Comparison of ENCODE assay signal across 8 cellular contexts in the genomic region with DNA sequence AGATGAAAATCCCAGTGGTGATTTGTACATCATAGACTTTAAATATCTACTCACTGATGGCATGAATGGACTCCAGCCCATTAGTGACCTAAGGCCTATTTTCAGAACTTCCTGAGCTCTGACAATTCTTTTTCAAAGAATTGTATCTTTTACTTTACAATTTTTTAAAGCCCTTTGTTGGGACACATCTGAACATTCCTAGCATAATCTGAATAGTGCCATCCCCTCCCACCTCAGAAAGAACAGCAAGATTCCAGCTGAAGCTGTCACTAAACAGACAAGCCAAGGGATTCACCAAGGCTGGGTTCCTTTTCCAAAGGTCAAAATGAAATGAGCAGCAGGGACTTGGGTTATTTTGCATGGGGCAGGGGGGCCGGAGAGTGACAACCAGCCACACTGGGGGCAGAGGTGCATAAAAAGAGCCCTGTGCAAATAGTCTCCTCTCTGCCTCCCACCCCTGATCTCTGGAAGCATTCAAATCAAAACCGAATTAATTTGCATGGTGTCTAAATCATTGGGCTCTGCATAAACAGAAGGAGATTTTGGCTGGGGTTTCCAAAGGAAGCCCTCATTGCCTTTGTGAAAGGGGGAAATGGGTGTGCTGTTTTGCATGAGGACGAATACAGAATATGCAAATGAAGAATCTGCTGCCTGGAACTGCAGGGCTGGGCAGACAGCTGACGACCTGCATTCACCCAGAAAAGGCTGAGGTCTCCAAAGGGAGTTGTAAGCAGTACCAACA. TPM values are rescaled to one million over a fixed set of nuclear protein-coding genes. Genes with fewer than 3 reads are reported as not detected.
DNase-seq lines count a peak whose midpoint lies in the region; ATAC-seq and TF ChIP-seq lines count a peak whose summit lies in the region.

No MANE protein-coding gene starts in this region.

- H3K4me1 ChIP-seq in foreskin keratinocyte (no peaks in the 10 kb centered on the region), adrenal gland (replicated peaks in 1 of 2) (no peaks in the 10 kb centered on the region)

- H3K27me3 ChIP-seq in foreskin keratinocyte (no peaks in the 10 kb centered on the region), adrenal gland (no peaks in the 10 kb centered on the region)

- TF ChIP-seq CTCF in GM10266 (IDR thresholded peaks at IDR 0.05; ENCODE audit: control insufficient read depth, insufficient read depth, low read depth, missing control alignments) (no peak), GM20000 (IDR thresholded peaks at IDR 0.05; ENCODE audit: extremely low read depth, missing control alignments) (no peak), foreskin keratinocyte (conservative IDR thresholded peaks at IDR 0.05) (no peak), adrenal gland (IDR thresholded peaks at IDR 0.05) (no peak)

- no peaks in the 10 kb centered on the region for H3K9me3 Mint-ChIP-seq in naive thymus-derived CD8-positive, alpha-beta T cell

- H3K36me3 ChIP-seq in adrenal gland (replicated peaks in 1 of 2), result no peaks in the 10 kb centered on the region

- no peaks in the 10 kb centered on the region for H3K9me3 ChIP-seq in adrenal gland (replicated peaks in 1 of 3)

- peaks cover 0 to 38% (median 1%) of the 10 kb centered on the region in 4 donors for H3K4me1 Mint-ChIP-seq in naive thymus-derived CD8-positive, alpha-beta T cell

- H3K27me3 Mint-ChIP-seq in naive thymus-derived CD8-positive, alpha-beta T cell, result peaks cover 0 to 16% (median 3%) of the 10 kb centered on the region in 5 donors

- no peak overlapping the region for H3K4me3 ChIP-seq in adrenal gland

- TF ChIP-seq POLR2A in adrenal gland (IDR thresholded peaks at IDR 0.05), result no peak

- peak; percentile 99 for ATAC-seq in HG03439 (IDR thresholded peaks at IDR 0.05; ENCODE audit: unreplicated experiment)
- peak; percentile 16 for ATAC-seq in foreskin keratinocyte
- ATAC-seq in naive thymus-derived CD8-positive, alpha-beta T cell, result no peak

- H3K4me3 Mint-ChIP-seq in naive thymus-derived CD8-positive, alpha-beta T cell, result peak overlapping the region in 1 of 10 donors; percentile 43

- no peaks in the 10 kb centered on the region for H3K36me3 Mint-ChIP-seq in naive thymus-derived CD8-positive, alpha-beta T cell

- DNase-seq in GM10266 (ENCODE audit: extremely low spot score), result peak; percentile 26
- DNase-seq in GM20000 (ENCODE audit: low spot score), result peak; percentile 39
- peak in 1 of 2 donors; percentile 23 for DNase-seq in foreskin keratinocyte
- DNase-seq in NCI-H226, result no peak
- DNase-seq in naive thymus-derived CD8-positive, alpha-beta T cell, result no peak
- no peak for DNase-seq in NCI-H748 (lab: John Stamatoyannopoulos, UW; ENCODE audit: unreplicated experiment)
- no peak for DNase-seq in adrenal gland

- peak overlapping the region in 1 of 10 donors; percentile 29 for H3K27ac Mint-ChIP-seq in naive thymus-derived CD8-positive, alpha-beta T cell

- intact Hi-C loops in adrenal gland (cut with DNase I), result no loop called here

- H3K27ac ChIP-seq in foreskin keratinocyte (no peak overlapping the region), adrenal gland (no peak overlapping the region)

- POLR2A ChIA-PET in naive thymus-derived CD8-positive, alpha-beta T cell (lab: Charles Lee), result no interaction called here

- WGBS in adrenal gland, 4 donors, result 60 to 81% (median 70%) methylated on average over 4 of the region's 4 CpGs

RNA-seq across cellular contexts. Expression of a gene that starts 17.2 kb away (rescaled TPM):
- total RNA-seq in foreskin keratinocyte (0.48 and 1.0 TPM in 2 replicates), adrenal gland (10 to 100 TPM in 6 of 8 donors, 1 to 10 TPM in 2; 3.0 to 37.2 (median 13.1) TPM)
- polyA plus RNA-seq in foreskin keratinocyte (0.27 and 0.36 TPM in 2 replicates), adrenal gland (1 to 10 TPM; 3.8 to 6.4 (median 4.0) TPM)
- total RNA-seq in naive thymus-derived CD8-positive, alpha-beta T cell, result 1 to 10 TPM; 8.2 to 9.7 TPM
- 1 to 10 TPM in 1 of 3 donors, under 1 TPM in 2; 0.41 to 4.5 (median 0.46) TPM for polyA plus RNA-seq in naive thymus-derived CD8-positive, alpha-beta T cell

Comparison
In these comparisons a context has a peak if more than half of its experiments do, and no peak if none do; other contexts are left out.
1. DNase-seq: peak in GM10266 (single experiment) and GM20000 (single experiment); none in NCI-H226 (single experiment), naive thymus-derived CD8-positive, alpha-beta T cell (0 of 10), NCI-H748 (single experiment) and adrenal gland (0 of 7).
2. ATAC-seq: peak in HG03439 (single experiment) and foreskin keratinocyte (single experiment); none in naive thymus-derived CD8-positive, alpha-beta T cell (0 of 2).